ENCODE assay signal across 9 cellular contexts in genomic region chrX:68462653-68463052, GRCh38. TPM values are rescaled to one million over a fixed set of nuclear protein-coding genes. Genes with fewer than 3 reads are reported as not detected.
DNase-seq lines count a peak whose midpoint lies in the region; ATAC-seq, FAIRE-seq and TF ChIP-seq lines count a peak whose summit lies in the region.
"Had no signal": no experiment of that assay in that cellular context is flagged by ENCODE, and none has a peak within 500 bp of the region (broad histone marks: within the 10 kb centered on the region; RNA-seq: fewer than 3 reads in every experiment).

No MANE protein-coding gene starts in this region.

- H3K36me3 ChIP-seq in ascending aorta (no peaks in the 10 kb centered on the region), keratinocyte (ENCODE audit: control insufficient read depth in 2 of 2, extremely low read depth in 1 of 2, insufficient read depth in 2 of 2, low read length in 2 of 2) (no peaks in the 10 kb centered on the region), tibial nerve (no peaks in the 10 kb centered on the region)

- TF ChIP-seq CTCF in ascending aorta (IDR thresholded peaks at IDR 0.05) (peak; percentile 19 to 49 (median 42)), keratinocyte (optimal IDR thresholded peaks at IDR 0.05 in 1 of 3, IDR thresholded peaks at IDR 0.05 in 1 of 3, conservative IDR thresholded peaks at IDR 0.05 in 1 of 3; ENCODE audit: extremely low read depth in 1 of 3, insufficient read depth in 2 of 3, low read length in 3 of 3) (peak; percentile 23 to 44 (median 31)), tibial nerve (IDR thresholded peaks at IDR 0.05) (peak; percentile 33 to 59 (median 43))

- H3K4me1 ChIP-seq in ascending aorta (no peaks in the 10 kb centered on the region), keratinocyte (ENCODE audit: control insufficient read depth, extremely low read depth, insufficient read depth, low read length) (no peaks in the 10 kb centered on the region), tibial nerve (no peaks in the 10 kb centered on the region)

- H3K4me3 ChIP-seq in ascending aorta = no peak overlapping the region
- H3K4me3 ChIP-seq in keratinocyte (ENCODE audit: control insufficient read depth in 2 of 3, extremely low read depth in 1 of 3, insufficient read depth in 2 of 3, low read depth in 1 of 3, low read length in 3 of 3) = no peak overlapping the region
- no peak overlapping the region for H3K4me3 ChIP-seq in tibial nerve
- H3K4me3 ChIP-seq: skin epidermis had no signal

- H3K79me2 ChIP-seq in keratinocyte (ENCODE audit: control insufficient read depth, insufficient read depth, low read length) = no peaks in the 10 kb centered on the region

- FAIRE-seq in keratinocyte (lab: Jason Lieb, UNC) = peak; percentile 70

- in situ Hi-C loops in G401 (cut with HindIII; ENCODE audit: low sequenced_read_pairs) = no loop called here

- H3K27me3 ChIP-seq in ascending aorta = no peaks in the 10 kb centered on the region
- H3K27me3 ChIP-seq in keratinocyte (ENCODE audit: control insufficient read depth, extremely low read depth, insufficient read depth, low read length) = no peaks in the 10 kb centered on the region
- no peaks in the 10 kb centered on the region for H3K27me3 ChIP-seq in tibial nerve

- DNase-seq in G401 (ENCODE audit: low spot score) (peak; percentile 59), NCI-H1694 (lab: John Stamatoyannopoulos, UW) (peak; percentile 62), ascending aorta (ENCODE audit: low spot score in 2 of 2) (no peak), keratinocyte (ENCODE audit: low read depth, low spot score) (no peak), tibial nerve (ENCODE audit: low spot score in 2 of 2) (peak in 1 of 2 donors; percentile 51), SHP77 treated with DMSO at 0.1 percent for 48 hours (lab: John Stamatoyannopoulos, UW) (no peak), NCI-H526 treated with DMSO at 0.1 percent for 48 hours (lab: John Stamatoyannopoulos, UW) (no peak)

- TF ChIP-seq EP300 in tibial nerve (IDR thresholded peaks at IDR 0.05) = no peak

- 10 to 23% methylated on average over 8 of the region's 8 CpGs for WGBS in tibial nerve, 2 donors

- H3K27ac ChIP-seq in ascending aorta (no peak overlapping the region), keratinocyte (ENCODE audit: control insufficient read depth, insufficient read depth, low read length) (no peak overlapping the region), tibial nerve (no peak overlapping the region)
- H3K27ac ChIP-seq: skin epidermis had no signal

- dilution Hi-C loops in keratinocyte (cut with MboI; ENCODE audit: extremely low pct_ligation_motif_present, low sequenced_read_pairs) = no loop called here

- no peak for TF ChIP-seq POLR2A in tibial nerve (IDR thresholded peaks at IDR 0.05)

- H3K9ac ChIP-seq in keratinocyte (ENCODE audit: control insufficient read depth, extremely low read depth, insufficient read depth, low read length) = no peak overlapping the region

- peak; percentile 63 for ATAC-seq in GM21390 (IDR thresholded peaks at IDR 0.05; ENCODE audit: unreplicated experiment)

- no peaks in the 10 kb centered on the region for H4K20me1 ChIP-seq in keratinocyte (ENCODE audit: control insufficient read depth, extremely low read depth, insufficient read depth, low read length)

- no peaks in the 10 kb centered on the region for H3K9me3 ChIP-seq in ascending aorta
- H3K9me3 ChIP-seq in keratinocyte (ENCODE audit: control insufficient read depth, low read depth, low read length) = no peaks in the 10 kb centered on the region
- H3K9me3 ChIP-seq in tibial nerve = no peaks in the 10 kb centered on the region

- intact Hi-C loops in ascending aorta (cut with DNase I) = loop anchor here (5.0 kb wide), 1 partner anchor 265 kb away; no protein-coding TSS in a partner anchor

- no peak overlapping the region for H2AFZ ChIP-seq in keratinocyte (ENCODE audit: control insufficient read depth, low read length)

- no peak overlapping the region for H3K4me2 ChIP-seq in keratinocyte (ENCODE audit: control insufficient read depth, extremely low read depth, insufficient read depth, low read depth, low read length)

- no peaks in the 10 kb centered on the region for H3K9me1 ChIP-seq in keratinocyte (ENCODE audit: control insufficient read depth, extremely low read depth, insufficient read depth, low read length)

RNA-seq across cellular contexts. Expression of gene OPHN1, which starts 29.4 kb away (rescaled TPM):
- 1.7 and 3.9 TPM in 2 replicates for total RNA-seq in G401 (2014; rRNA removed; shearing (Covaris generic))
- total RNA-seq in ascending aorta (5.6 TPM), tibial nerve (10 to 100 TPM; 13.2 to 27.1 (median 20.5) TPM)
- 2.5 to 5.8 TPM (median 3.1 TPM) in 3 replicates for polyA plus RNA-seq in keratinocyte
- polyA plus RNA-seq in keratinocyte (2011; ENCODE audit: low read depth) = 7.1 TPM
- polyA plus RNA-seq in keratinocyte (2011; cell fraction: cytosol; rRNA removed) = 3.2 and 3.4 TPM in 2 replicates
- 4.5 and 4.8 TPM in 2 replicates for polyA plus RNA-seq in keratinocyte (2011; cell fraction: nucleus; rRNA removed)
- 2.1 and 3.7 TPM in 2 replicates for polyA plus RNA-seq in keratinocyte (2012; ENCODE audit: low replicate concordance)
- polyA minus RNA-seq in keratinocyte = 12.7 to 15.0 TPM (median 14.2 TPM) in 3 replicates
- polyA minus RNA-seq in keratinocyte (2011; cell fraction: cytosol; rRNA and poly(A)+ RNA removed) = 7.3 TPM
- polyA minus RNA-seq in keratinocyte (2011; cell fraction: nucleus; rRNA and poly(A)+ RNA removed) = 15.4 and 16.0 TPM in 2 replicates

RNA-seq across cellular contexts. Expression of gene YIPF6, which starts 36.2 kb away (rescaled TPM):
- total RNA-seq in G401 (2014; rRNA removed; shearing (Covaris generic)) = 9.4 and 15.7 TPM in 2 replicates
- total RNA-seq in ascending aorta = 14.4 TPM
- polyA plus RNA-seq in keratinocyte = 14.4 to 22.4 TPM (median 20.2 TPM) in 3 replicates
- polyA plus RNA-seq in keratinocyte (2011; ENCODE audit: low read depth) = 5.3 TPM
- 11.0 and 20.8 TPM in 2 replicates for polyA plus RNA-seq in keratinocyte (2011; cell fraction: cytosol; rRNA removed)
- 19.6 and 21.5 TPM in 2 replicates for polyA plus RNA-seq in keratinocyte (2011; cell fraction: nucleus; rRNA removed)
- 14.7 and 21.1 TPM in 2 replicates for polyA plus RNA-seq in keratinocyte (2012; ENCODE audit: low replicate concordance)
- 10.0 to 25.0 TPM (median 20.3 TPM) in 3 replicates for polyA minus RNA-seq in keratinocyte
- polyA minus RNA-seq in keratinocyte (2011; cell fraction: cytosol; rRNA and poly(A)+ RNA removed) = 10.6 TPM
- polyA minus RNA-seq in keratinocyte (2011; cell fraction: nucleus; rRNA and poly(A)+ RNA removed) = 10.6 and 24.3 TPM in 2 replicates
- 10 to 100 TPM; 22.5 to 25.5 (median 24.3) TPM for total RNA-seq in tibial nerve

Comparison
In these comparisons a context has a peak if more than half of its experiments do, and no peak if none do; other contexts are left out.
1. DNase-seq: peak in G401 (single experiment) and NCI-H1694 (single experiment); none in ascending aorta (0 of 2), keratinocyte (single experiment), SHP77 treated with DMSO at 0.1 percent for 48 hours (single experiment) and NCI-H526 treated with DMSO at 0.1 percent for 48 hours (single experiment).
2. Peak in every context shown above with its lines, with median percentiles within 50 percentile points of each other: CTCF ChIP-seq.